1 cellular context compared by ENCODE assay signal in the genomic region with DNA sequence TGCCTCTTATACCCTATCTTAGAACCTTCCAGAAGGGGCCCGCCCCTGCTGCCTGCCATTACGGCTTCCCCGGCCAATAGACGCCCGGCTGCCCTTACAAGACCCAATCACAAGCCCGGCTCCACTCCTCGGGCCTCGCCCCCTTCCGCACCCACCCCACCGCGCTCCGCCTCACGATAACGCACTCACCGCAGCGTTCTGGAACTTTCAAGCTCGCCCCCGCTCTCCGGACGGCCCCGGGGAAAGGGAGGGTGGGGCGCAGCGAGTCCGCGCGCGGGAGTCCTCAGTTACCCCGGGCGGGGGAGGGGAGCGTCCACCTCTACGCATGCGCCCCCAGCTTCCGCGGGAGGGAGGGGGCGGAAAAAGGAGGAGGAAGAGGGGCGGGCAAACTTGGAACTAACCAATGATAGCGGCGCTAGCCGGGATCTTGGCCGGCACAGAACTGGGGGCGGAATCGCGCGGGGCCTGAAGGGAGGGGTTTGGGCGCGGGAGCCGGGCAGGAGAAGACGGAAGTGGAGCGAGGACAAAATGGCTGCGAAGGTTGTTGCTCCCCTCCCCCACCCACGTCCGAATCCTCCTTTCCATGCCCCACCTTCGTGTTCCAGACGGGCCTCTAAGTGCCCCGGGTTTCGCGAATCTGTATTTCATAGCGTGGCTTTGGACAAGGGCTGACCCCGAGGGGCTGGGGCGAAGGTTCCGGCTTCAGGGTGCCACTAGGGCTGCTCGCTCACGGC.
TF ChIP-seq lines count a peak whose summit lies in the region.

No MANE protein-coding gene starts in this region.

TF ChIP-seq in K562, 482 proteins besides CTCF, POLR2A, EP300 and RAD21 (continued from another document and continues in another):
- TF ChIP-seq, protein P1, sequence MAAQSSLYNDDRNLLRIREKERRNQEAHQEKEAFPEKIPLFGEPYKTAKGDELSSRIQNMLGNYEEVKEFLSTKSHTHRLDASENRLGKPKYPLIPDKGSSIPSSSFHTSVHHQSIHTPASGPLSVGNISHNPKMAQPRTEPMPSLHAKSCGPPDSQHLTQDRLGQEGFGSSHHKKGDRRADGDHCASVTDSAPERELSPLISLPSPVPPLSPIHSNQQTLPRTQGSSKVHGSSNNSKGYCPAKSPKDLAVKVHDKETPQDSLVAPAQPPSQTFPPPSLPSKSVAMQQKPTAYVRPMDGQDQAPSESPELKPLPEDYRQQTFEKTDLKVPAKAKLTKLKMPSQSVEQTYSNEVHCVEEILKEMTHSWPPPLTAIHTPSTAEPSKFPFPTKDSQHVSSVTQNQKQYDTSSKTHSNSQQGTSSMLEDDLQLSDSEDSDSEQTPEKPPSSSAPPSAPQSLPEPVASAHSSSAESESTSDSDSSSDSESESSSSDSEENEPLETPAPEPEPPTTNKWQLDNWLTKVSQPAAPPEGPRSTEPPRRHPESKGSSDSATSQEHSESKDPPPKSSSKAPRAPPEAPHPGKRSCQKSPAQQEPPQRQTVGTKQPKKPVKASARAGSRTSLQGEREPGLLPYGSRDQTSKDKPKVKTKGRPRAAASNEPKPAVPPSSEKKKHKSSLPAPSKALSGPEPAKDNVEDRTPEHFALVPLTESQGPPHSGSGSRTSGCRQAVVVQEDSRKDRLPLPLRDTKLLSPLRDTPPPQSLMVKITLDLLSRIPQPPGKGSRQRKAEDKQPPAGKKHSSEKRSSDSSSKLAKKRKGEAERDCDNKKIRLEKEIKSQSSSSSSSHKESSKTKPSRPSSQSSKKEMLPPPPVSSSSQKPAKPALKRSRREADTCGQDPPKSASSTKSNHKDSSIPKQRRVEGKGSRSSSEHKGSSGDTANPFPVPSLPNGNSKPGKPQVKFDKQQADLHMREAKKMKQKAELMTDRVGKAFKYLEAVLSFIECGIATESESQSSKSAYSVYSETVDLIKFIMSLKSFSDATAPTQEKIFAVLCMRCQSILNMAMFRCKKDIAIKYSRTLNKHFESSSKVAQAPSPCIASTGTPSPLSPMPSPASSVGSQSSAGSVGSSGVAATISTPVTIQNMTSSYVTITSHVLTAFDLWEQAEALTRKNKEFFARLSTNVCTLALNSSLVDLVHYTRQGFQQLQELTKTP (IDR thresholded peaks at IDR 0.05; ENCODE audit: low read depth in 1 of 2, partially characterized antibody in 2 of 2), result peak in 1 of 2 experiments; percentile 57
- TF ChIP-seq, protein P2, sequence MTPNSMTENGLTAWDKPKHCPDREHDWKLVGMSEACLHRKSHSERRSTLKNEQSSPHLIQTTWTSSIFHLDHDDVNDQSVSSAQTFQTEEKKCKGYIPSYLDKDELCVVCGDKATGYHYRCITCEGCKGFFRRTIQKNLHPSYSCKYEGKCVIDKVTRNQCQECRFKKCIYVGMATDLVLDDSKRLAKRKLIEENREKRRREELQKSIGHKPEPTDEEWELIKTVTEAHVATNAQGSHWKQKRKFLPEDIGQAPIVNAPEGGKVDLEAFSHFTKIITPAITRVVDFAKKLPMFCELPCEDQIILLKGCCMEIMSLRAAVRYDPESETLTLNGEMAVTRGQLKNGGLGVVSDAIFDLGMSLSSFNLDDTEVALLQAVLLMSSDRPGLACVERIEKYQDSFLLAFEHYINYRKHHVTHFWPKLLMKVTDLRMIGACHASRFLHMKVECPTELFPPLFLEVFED (CRISPR knock-in tag; conservative IDR thresholded peaks at IDR 0.05), result no peak
- no peak for TF ChIP-seq SIRT6 (IDR thresholded peaks at IDR 0.05; ENCODE audit: low read depth, low read length)
- TF ChIP-seq, protein P3, sequence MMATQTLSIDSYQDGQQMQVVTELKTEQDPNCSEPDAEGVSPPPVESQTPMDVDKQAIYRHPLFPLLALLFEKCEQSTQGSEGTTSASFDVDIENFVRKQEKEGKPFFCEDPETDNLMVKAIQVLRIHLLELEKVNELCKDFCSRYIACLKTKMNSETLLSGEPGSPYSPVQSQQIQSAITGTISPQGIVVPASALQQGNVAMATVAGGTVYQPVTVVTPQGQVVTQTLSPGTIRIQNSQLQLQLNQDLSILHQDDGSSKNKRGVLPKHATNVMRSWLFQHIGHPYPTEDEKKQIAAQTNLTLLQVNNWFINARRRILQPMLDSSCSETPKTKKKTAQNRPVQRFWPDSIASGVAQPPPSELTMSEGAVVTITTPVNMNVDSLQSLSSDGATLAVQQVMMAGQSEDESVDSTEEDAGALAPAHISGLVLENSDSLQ (IDR thresholded peaks at IDR 0.05), result peak; percentile 91
- no peak for TF ChIP-seq CHD1 (IDR thresholded peaks at IDR 0.05; ENCODE audit: low read length)
- TF ChIP-seq CHD2 (IDR thresholded peaks at IDR 0.05; ENCODE audit: low read depth, low read length), result peak; percentile 76
- TF ChIP-seq, protein P4, sequence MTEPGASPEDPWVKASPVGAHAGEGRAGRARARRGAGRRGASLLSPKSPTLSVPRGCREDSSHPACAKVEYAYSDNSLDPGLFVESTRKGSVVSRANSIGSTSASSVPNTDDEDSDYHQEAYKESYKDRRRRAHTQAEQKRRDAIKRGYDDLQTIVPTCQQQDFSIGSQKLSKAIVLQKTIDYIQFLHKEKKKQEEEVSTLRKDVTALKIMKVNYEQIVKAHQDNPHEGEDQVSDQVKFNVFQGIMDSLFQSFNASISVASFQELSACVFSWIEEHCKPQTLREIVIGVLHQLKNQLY (CRISPR knock-in tag; conservative IDR thresholded peaks at IDR 0.05), result no peak
- TF ChIP-seq, protein P5, sequence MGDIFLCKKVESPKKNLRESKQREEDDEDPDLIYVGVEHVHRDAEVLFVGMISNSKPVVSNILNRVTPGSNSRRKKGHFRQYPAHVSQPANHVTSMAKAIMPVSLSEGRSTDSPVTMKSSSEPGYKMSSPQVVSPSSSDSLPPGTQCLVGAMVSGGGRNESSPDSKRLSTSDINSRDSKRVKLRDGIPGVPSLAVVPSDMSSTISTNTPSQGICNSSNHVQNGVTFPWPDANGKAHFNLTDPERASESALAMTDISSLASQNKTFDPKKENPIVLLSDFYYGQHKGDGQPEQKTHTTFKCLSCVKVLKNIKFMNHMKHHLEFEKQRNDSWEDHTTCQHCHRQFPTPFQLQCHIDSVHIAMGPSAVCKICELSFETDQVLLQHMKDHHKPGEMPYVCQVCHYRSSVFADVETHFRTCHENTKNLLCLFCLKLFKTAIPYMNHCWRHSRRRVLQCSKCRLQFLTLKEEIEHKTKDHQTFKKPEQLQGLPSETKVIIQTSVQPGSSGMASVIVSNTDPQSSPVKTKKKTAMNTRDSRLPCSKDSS (IDR thresholded peaks at IDR 0.05; ENCODE audit: low read depth, partially characterized antibody), result no peak
- no peak for TF ChIP-seq ZKSCAN1 (IDR thresholded peaks at IDR 0.05; ENCODE audit: low read depth, low read length)
- no peak for TF ChIP-seq RBM14 (IDR thresholded peaks at IDR 0.05; ENCODE audit: borderline replicate concordance, insufficient read depth, low read depth, low read length)
- no peak for TF ChIP-seq RFX1 (IDR thresholded peaks at IDR 0.05)
- TF ChIP-seq, protein P6, sequence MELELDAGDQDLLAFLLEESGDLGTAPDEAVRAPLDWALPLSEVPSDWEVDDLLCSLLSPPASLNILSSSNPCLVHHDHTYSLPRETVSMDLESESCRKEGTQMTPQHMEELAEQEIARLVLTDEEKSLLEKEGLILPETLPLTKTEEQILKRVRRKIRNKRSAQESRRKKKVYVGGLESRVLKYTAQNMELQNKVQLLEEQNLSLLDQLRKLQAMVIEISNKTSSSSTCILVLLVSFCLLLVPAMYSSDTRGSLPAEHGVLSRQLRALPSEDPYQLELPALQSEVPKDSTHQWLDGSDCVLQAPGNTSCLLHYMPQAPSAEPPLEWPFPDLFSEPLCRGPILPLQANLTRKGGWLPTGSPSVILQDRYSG (tag; conservative IDR thresholded peaks at IDR 0.05; ENCODE audit: low read depth), result no peak
- no peak for TF ChIP-seq ZBTB17 (CRISPR knock-in tag; IDR thresholded peaks at IDR 0.05)
- no peak for TF ChIP-seq ZNF24 (IDR thresholded peaks at IDR 0.05)
- TF ChIP-seq ZFP36 (IDR thresholded peaks at IDR 0.05; ENCODE audit: low read depth, low read length, partially characterized antibody), result no peak
- no peak for TF ChIP-seq HNRNPK (IDR thresholded peaks at IDR 0.05; ENCODE audit: low read depth, low read length, poor library complexity, severe bottlenecking)
- TF ChIP-seq, protein P7, sequence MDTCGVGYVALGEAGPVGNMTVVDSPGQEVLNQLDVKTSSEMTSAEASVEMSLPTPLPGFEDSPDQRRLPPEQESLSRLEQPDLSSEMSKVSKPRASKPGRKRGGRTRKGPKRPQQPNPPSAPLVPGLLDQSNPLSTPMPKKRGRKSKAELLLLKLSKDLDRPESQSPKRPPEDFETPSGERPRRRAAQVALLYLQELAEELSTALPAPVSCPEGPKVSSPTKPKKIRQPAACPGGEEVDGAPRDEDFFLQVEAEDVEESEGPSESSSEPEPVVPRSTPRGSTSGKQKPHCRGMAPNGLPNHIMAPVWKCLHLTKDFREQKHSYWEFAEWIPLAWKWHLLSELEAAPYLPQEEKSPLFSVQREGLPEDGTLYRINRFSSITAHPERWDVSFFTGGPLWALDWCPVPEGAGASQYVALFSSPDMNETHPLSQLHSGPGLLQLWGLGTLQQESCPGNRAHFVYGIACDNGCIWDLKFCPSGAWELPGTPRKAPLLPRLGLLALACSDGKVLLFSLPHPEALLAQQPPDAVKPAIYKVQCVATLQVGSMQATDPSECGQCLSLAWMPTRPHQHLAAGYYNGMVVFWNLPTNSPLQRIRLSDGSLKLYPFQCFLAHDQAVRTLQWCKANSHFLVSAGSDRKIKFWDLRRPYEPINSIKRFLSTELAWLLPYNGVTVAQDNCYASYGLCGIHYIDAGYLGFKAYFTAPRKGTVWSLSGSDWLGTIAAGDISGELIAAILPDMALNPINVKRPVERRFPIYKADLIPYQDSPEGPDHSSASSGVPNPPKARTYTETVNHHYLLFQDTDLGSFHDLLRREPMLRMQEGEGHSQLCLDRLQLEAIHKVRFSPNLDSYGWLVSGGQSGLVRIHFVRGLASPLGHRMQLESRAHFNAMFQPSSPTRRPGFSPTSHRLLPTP (IDR thresholded peaks at IDR 0.05; ENCODE audit: borderline replicate concordance, extremely low read depth, insufficient read length), result no peak
- TF ChIP-seq ZNF316 (IDR thresholded peaks at IDR 0.05), result no peak
- TF ChIP-seq CBX2 (IDR thresholded peaks at IDR 0.05; ENCODE audit: insufficient read depth, low read length, poor library complexity, severe bottlenecking), result no peak
- no peak for TF ChIP-seq ZNF354B (CRISPR knock-in tag; IDR thresholded peaks at IDR 0.05)
- TF ChIP-seq RCOR1 (IDR thresholded peaks at IDR 0.05; ENCODE audit: borderline replicate concordance in 1 of 2, low read depth in 2 of 2, low read length in 2 of 2), result no peak
- TF ChIP-seq, protein P8, sequence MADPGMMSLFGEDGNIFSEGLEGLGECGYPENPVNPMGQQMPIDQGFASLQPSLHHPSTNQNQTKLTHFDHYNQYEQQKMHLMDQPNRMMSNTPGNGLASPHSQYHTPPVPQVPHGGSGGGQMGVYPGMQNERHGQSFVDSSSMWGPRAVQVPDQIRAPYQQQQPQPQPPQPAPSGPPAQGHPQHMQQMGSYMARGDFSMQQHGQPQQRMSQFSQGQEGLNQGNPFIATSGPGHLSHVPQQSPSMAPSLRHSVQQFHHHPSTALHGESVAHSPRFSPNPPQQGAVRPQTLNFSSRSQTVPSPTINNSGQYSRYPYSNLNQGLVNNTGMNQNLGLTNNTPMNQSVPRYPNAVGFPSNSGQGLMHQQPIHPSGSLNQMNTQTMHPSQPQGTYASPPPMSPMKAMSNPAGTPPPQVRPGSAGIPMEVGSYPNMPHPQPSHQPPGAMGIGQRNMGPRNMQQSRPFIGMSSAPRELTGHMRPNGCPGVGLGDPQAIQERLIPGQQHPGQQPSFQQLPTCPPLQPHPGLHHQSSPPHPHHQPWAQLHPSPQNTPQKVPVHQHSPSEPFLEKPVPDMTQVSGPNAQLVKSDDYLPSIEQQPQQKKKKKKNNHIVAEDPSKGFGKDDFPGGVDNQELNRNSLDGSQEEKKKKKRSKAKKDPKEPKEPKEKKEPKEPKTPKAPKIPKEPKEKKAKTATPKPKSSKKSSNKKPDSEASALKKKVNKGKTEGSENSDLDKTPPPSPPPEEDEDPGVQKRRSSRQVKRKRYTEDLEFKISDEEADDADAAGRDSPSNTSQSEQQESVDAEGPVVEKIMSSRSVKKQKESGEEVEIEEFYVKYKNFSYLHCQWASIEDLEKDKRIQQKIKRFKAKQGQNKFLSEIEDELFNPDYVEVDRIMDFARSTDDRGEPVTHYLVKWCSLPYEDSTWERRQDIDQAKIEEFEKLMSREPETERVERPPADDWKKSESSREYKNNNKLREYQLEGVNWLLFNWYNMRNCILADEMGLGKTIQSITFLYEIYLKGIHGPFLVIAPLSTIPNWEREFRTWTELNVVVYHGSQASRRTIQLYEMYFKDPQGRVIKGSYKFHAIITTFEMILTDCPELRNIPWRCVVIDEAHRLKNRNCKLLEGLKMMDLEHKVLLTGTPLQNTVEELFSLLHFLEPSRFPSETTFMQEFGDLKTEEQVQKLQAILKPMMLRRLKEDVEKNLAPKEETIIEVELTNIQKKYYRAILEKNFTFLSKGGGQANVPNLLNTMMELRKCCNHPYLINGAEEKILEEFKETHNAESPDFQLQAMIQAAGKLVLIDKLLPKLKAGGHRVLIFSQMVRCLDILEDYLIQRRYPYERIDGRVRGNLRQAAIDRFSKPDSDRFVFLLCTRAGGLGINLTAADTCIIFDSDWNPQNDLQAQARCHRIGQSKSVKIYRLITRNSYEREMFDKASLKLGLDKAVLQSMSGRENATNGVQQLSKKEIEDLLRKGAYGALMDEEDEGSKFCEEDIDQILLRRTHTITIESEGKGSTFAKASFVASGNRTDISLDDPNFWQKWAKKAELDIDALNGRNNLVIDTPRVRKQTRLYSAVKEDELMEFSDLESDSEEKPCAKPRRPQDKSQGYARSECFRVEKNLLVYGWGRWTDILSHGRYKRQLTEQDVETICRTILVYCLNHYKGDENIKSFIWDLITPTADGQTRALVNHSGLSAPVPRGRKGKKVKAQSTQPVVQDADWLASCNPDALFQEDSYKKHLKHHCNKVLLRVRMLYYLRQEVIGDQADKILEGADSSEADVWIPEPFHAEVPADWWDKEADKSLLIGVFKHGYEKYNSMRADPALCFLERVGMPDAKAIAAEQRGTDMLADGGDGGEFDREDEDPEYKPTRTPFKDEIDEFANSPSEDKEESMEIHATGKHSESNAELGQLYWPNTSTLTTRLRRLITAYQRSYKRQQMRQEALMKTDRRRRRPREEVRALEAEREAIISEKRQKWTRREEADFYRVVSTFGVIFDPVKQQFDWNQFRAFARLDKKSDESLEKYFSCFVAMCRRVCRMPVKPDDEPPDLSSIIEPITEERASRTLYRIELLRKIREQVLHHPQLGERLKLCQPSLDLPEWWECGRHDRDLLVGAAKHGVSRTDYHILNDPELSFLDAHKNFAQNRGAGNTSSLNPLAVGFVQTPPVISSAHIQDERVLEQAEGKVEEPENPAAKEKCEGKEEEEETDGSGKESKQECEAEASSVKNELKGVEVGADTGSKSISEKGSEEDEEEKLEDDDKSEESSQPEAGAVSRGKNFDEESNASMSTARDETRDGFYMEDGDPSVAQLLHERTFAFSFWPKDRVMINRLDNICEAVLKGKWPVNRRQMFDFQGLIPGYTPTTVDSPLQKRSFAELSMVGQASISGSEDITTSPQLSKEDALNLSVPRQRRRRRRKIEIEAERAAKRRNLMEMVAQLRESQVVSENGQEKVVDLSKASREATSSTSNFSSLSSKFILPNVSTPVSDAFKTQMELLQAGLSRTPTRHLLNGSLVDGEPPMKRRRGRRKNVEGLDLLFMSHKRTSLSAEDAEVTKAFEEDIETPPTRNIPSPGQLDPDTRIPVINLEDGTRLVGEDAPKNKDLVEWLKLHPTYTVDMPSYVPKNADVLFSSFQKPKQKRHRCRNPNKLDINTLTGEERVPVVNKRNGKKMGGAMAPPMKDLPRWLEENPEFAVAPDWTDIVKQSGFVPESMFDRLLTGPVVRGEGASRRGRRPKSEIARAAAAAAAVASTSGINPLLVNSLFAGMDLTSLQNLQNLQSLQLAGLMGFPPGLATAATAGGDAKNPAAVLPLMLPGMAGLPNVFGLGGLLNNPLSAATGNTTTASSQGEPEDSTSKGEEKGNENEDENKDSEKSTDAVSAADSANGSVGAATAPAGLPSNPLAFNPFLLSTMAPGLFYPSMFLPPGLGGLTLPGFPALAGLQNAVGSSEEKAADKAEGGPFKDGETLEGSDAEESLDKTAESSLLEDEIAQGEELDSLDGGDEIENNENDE (IDR thresholded peaks at IDR 0.05; ENCODE audit: low read depth, low read length), result no peak
- TF ChIP-seq SRSF3 (IDR thresholded peaks at IDR 0.05; ENCODE audit: insufficient read depth, low read length), result no peak
